8 cellular contexts compared by ENCODE assay signal in the genomic region with DNA sequence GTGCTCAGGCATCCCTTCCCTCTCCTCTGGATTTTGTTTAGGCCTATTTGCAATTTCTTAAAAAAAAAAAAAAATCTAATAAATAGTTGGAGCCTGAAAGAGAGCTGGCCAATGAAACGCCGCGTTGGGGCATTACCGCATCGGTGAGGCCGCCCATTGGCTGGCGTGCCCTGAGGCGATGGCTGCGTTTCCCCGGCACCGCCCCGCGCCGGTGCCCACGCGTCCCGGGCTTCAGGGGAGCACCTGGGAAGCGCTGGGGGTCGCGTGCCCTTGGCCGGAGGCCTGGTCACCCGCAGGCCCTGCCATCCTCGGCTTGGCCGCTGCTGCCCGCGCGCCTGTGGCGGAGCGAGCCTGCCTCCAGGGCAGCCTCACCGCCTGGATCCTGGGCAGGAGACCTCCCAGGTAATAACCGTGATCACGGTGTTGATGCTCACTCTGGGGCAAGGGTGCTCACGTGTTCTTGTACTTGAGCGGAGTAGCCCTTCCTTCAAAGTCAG.
A peak's percentile ranks its signal among the peaks of the same experiment; 100 is the strongest.
DNase-seq lines count a peak whose midpoint lies in the region; ATAC-seq, FAIRE-seq and TF ChIP-seq lines count a peak whose summit lies in the region.

No MANE protein-coding gene starts in this region.

- peaks cover 2% of the 10 kb centered on the region for H3K4me1 Mint-ChIP-seq in astrocyte (ENCODE audit: low read depth, unreplicated experiment)

- H2AFZ ChIP-seq in astrocyte (ENCODE audit: low read depth, low read length), result peak overlapping the region; percentile 94

- H3K27me3 ChIP-seq in astrocyte (ENCODE audit: insufficient read depth, low read length), result peaks cover 2% of the 10 kb centered on the region
- peaks cover 64% of the 10 kb centered on the region for H3K27me3 ChIP-seq in iPS-18a (ENCODE audit: control insufficient read depth, insufficient read depth, low read length)

- H3K4me1 ChIP-seq in astrocyte (ENCODE audit: insufficient read depth, low read length) (peaks cover 3% of the 10 kb centered on the region), iPS-18a (ENCODE audit: control insufficient read depth, low read depth, low read length) (peaks cover 17% of the 10 kb centered on the region)

- H3K36me3 ChIP-seq in astrocyte (ENCODE audit: insufficient read depth, low read length), result no peaks in the 10 kb centered on the region
- no peaks in the 10 kb centered on the region for H3K36me3 ChIP-seq in iPS-18a (ENCODE audit: control insufficient read depth, low read depth, low read length)

- peaks cover 69% of the 10 kb centered on the region for H3K27me3 Mint-ChIP-seq in astrocyte (ENCODE audit: low read depth, unreplicated experiment)

- H3K9me3 Mint-ChIP-seq in astrocyte (ENCODE audit: unreplicated experiment), result peaks cover 5% of the 10 kb centered on the region

- no peak overlapping the region for H3K27ac Mint-ChIP-seq in astrocyte (ENCODE audit: unreplicated experiment)

- no peak for FAIRE-seq in astrocyte (lab: Jason Lieb, UNC)

- H3K4me3 ChIP-seq in astrocyte (ENCODE audit: insufficient read depth, low read depth, low read length) (peak overlapping the region; percentile 51), iPS-18a (ENCODE audit: low read length) (peak overlapping the region; percentile 53), skin epidermis (peak overlapping the region; percentile 17 to 44 (median 28))

- H3K9ac ChIP-seq in astrocyte (ENCODE audit: low read length), result peak overlapping the region; percentile 35
- peak overlapping the region; percentile 20 for H3K9ac ChIP-seq in iPS-18a (ENCODE audit: low read length)

- no peak for TF ChIP-seq CTCF in astrocyte (IDR thresholded peaks at IDR 0.05; ENCODE audit: insufficient read depth, low read depth, low read length)

- H4K20me1 ChIP-seq in astrocyte (ENCODE audit: insufficient read depth, low read length), result no peaks in the 10 kb centered on the region

- DNase-seq in CD1c-positive myeloid dendritic cell (ENCODE audit: extremely low spot score), result peak; percentile 71
- peak; percentile 70 for DNase-seq in T follicular helper cell (ENCODE audit: low read depth)
- peak; percentile 10 for DNase-seq in astrocyte (ENCODE audit: low read depth)
- DNase-seq in MV-4-11 (lab: John Stamatoyannopoulos, UW), result no peak

- H3K27ac ChIP-seq in astrocyte (ENCODE audit: low read depth, low read length) (no peak overlapping the region), iPS-18a (ENCODE audit: low read length) (no peak overlapping the region), skin epidermis (no peak overlapping the region)

- H3K36me3 Mint-ChIP-seq in astrocyte (ENCODE audit: low read depth, unreplicated experiment), result no peaks in the 10 kb centered on the region

- peak overlapping the region; percentile 84 for H3K4me2 ChIP-seq in astrocyte (ENCODE audit: low read length)

- H3K4me3 Mint-ChIP-seq in astrocyte (ENCODE audit: unreplicated experiment), result peak overlapping the region; percentile 80

- peak; percentile 90 for ATAC-seq in HG02588 (IDR thresholded peaks at IDR 0.05; ENCODE audit: unreplicated experiment)
- no peak for ATAC-seq in HG03139 (IDR thresholded peaks at IDR 0.05; ENCODE audit: unreplicated experiment)

- no peaks in the 10 kb centered on the region for H3K9me3 ChIP-seq in astrocyte (ENCODE audit: insufficient read depth, low read depth, low read length)
- H3K9me3 ChIP-seq in iPS-18a (ENCODE audit: control insufficient read depth, low read depth, low read length), result no peaks in the 10 kb centered on the region

- no peaks in the 10 kb centered on the region for H3K79me2 ChIP-seq in astrocyte (ENCODE audit: insufficient read depth, low read length)
